1 cellular context compared by ENCODE assay signal in the genomic region with DNA sequence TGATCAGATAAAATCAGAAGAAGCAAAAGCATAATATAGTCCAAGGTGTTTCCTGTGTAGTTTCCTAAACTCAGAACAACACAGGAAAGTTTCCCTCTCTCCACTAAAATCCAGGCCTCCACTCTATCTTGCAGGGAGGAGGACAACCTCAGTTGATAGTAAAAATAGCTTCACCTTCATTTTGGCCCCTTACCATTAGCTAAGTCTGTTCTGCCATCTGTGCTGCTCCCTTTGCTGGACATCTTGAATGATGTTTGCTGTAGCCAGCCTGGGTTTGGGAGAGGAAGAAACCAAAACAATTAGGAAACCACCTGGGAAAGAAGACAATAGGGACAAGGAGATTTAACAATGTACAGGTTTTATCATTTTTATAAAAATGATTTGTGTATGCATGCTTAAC.
TF ChIP-seq lines count a peak whose summit lies in the region.

No MANE protein-coding gene starts in this region.

TF ChIP-seq in WTC11, 78 proteins besides CTCF, POLR2A, EP300 and RAD21 (continued from another document):
- TF ChIP-seq, protein P1, sequence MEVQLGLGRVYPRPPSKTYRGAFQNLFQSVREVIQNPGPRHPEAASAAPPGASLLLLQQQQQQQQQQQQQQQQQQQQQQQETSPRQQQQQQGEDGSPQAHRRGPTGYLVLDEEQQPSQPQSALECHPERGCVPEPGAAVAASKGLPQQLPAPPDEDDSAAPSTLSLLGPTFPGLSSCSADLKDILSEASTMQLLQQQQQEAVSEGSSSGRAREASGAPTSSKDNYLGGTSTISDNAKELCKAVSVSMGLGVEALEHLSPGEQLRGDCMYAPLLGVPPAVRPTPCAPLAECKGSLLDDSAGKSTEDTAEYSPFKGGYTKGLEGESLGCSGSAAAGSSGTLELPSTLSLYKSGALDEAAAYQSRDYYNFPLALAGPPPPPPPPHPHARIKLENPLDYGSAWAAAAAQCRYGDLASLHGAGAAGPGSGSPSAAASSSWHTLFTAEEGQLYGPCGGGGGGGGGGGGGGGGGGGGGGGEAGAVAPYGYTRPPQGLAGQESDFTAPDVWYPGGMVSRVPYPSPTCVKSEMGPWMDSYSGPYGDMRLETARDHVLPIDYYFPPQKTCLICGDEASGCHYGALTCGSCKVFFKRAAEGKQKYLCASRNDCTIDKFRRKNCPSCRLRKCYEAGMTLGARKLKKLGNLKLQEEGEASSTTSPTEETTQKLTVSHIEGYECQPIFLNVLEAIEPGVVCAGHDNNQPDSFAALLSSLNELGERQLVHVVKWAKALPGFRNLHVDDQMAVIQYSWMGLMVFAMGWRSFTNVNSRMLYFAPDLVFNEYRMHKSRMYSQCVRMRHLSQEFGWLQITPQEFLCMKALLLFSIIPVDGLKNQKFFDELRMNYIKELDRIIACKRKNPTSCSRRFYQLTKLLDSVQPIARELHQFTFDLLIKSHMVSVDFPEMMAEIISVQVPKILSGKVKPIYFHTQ (CRISPR knock-in tag; IDR thresholded peaks at IDR 0.05) = no peak
- TF ChIP-seq, protein P2, sequence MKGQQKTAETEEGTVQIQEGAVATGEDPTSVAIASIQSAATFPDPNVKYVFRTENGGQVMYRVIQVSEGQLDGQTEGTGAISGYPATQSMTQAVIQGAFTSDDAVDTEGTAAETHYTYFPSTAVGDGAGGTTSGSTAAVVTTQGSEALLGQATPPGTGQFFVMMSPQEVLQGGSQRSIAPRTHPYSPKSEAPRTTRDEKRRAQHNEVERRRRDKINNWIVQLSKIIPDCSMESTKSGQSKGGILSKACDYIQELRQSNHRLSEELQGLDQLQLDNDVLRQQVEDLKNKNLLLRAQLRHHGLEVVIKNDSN (CRISPR knock-in tag; IDR thresholded peaks at IDR 0.05) = no peak
- TF ChIP-seq, protein P3, sequence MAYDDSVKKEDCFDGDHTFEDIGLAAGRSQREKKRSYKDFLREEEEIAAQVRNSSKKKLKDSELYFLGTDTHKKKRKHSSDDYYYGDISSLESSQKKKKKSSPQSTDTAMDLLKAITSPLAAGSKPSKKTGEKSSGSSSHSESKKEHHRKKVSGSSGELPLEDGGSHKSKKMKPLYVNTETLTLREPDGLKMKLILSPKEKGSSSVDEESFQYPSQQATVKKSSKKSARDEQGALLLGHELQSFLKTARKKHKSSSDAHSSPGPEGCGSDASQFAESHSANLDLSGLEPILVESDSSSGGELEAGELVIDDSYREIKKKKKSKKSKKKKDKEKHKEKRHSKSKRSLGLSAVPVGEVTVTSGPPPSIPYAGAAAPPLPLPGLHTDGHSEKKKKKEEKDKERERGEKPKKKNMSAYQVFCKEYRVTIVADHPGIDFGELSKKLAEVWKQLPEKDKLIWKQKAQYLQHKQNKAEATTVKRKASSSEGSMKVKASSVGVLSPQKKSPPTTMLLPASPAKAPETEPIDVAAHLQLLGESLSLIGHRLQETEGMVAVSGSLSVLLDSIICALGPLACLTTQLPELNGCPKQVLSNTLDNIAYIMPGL (CRISPR knock-in tag; IDR thresholded peaks at IDR 0.05) = no peak
- TF ChIP-seq, protein P4, sequence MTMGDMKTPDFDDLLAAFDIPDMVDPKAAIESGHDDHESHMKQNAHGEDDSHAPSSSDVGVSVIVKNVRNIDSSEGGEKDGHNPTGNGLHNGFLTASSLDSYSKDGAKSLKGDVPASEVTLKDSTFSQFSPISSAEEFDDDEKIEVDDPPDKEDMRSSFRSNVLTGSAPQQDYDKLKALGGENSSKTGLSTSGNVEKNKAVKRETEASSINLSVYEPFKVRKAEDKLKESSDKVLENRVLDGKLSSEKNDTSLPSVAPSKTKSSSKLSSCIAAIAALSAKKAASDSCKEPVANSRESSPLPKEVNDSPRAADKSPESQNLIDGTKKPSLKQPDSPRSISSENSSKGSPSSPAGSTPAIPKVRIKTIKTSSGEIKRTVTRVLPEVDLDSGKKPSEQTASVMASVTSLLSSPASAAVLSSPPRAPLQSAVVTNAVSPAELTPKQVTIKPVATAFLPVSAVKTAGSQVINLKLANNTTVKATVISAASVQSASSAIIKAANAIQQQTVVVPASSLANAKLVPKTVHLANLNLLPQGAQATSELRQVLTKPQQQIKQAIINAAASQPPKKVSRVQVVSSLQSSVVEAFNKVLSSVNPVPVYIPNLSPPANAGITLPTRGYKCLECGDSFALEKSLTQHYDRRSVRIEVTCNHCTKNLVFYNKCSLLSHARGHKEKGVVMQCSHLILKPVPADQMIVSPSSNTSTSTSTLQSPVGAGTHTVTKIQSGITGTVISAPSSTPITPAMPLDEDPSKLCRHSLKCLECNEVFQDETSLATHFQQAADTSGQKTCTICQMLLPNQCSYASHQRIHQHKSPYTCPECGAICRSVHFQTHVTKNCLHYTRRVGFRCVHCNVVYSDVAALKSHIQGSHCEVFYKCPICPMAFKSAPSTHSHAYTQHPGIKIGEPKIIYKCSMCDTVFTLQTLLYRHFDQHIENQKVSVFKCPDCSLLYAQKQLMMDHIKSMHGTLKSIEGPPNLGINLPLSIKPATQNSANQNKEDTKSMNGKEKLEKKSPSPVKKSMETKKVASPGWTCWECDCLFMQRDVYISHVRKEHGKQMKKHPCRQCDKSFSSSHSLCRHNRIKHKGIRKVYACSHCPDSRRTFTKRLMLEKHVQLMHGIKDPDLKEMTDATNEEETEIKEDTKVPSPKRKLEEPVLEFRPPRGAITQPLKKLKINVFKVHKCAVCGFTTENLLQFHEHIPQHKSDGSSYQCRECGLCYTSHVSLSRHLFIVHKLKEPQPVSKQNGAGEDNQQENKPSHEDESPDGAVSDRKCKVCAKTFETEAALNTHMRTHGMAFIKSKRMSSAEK (CRISPR knock-in tag; IDR thresholded peaks at IDR 0.05; ENCODE audit: borderline replicate concordance) = no peak
- TF ChIP-seq EMX1 (CRISPR knock-in tag; IDR thresholded peaks at IDR 0.05) = no peak
- TF ChIP-seq GRHL2 (CRISPR knock-in tag; IDR thresholded peaks at IDR 0.05; ENCODE audit: insufficient replicate concordance, severe bottlenecking) = no peak
- TF ChIP-seq, protein P5, sequence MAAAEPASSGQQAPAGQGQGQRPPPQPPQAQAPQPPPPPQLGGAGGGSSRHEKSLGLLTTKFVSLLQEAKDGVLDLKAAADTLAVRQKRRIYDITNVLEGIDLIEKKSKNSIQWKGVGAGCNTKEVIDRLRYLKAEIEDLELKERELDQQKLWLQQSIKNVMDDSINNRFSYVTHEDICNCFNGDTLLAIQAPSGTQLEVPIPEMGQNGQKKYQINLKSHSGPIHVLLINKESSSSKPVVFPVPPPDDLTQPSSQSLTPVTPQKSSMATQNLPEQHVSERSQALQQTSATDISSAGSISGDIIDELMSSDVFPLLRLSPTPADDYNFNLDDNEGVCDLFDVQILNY (CRISPR knock-in tag; IDR thresholded peaks at IDR 0.05) = no peak
- TF ChIP-seq HMGA2 (CRISPR knock-in tag; IDR thresholded peaks at IDR 0.05) = no peak
- TF ChIP-seq, protein P6, sequence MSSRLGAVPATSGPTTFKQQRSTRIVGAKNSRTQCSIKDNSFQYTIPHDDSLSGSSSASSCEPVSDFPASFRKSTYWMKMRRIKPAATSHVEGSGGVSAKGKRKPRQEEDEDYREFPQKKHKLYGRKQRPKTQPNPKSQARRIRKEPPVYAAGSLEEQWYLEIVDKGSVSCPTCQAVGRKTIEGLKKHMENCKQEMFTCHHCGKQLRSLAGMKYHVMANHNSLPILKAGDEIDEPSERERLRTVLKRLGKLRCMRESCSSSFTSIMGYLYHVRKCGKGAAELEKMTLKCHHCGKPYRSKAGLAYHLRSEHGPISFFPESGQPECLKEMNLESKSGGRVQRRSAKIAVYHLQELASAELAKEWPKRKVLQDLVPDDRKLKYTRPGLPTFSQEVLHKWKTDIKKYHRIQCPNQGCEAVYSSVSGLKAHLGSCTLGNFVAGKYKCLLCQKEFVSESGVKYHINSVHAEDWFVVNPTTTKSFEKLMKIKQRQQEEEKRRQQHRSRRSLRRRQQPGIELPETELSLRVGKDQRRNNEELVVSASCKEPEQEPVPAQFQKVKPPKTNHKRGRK (CRISPR knock-in tag; IDR thresholded peaks at IDR 0.05; ENCODE audit: borderline replicate concordance) = no peak
- TF ChIP-seq SP1 (CRISPR knock-in tag; conservative IDR thresholded peaks at IDR 0.05) = no peak
- TF ChIP-seq ZNF138 (CRISPR knock-in tag; conservative IDR thresholded peaks at IDR 0.05) = no peak
- no peak for TF ChIP-seq TEAD1 (CRISPR knock-in tag; IDR thresholded peaks at IDR 0.05)
- TF ChIP-seq, protein P7, sequence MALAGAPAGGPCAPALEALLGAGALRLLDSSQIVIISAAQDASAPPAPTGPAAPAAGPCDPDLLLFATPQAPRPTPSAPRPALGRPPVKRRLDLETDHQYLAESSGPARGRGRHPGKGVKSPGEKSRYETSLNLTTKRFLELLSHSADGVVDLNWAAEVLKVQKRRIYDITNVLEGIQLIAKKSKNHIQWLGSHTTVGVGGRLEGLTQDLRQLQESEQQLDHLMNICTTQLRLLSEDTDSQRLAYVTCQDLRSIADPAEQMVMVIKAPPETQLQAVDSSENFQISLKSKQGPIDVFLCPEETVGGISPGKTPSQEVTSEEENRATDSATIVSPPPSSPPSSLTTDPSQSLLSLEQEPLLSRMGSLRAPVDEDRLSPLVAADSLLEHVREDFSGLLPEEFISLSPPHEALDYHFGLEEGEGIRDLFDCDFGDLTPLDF (CRISPR knock-in tag; IDR thresholded peaks at IDR 0.05) = no peak
- TF ChIP-seq, protein P8, sequence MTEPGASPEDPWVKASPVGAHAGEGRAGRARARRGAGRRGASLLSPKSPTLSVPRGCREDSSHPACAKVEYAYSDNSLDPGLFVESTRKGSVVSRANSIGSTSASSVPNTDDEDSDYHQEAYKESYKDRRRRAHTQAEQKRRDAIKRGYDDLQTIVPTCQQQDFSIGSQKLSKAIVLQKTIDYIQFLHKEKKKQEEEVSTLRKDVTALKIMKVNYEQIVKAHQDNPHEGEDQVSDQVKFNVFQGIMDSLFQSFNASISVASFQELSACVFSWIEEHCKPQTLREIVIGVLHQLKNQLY (CRISPR knock-in tag; IDR thresholded peaks at IDR 0.05) = no peak
- TF ChIP-seq ZNF317 (CRISPR knock-in tag; IDR thresholded peaks at IDR 0.05; ENCODE audit: borderline replicate concordance, low read depth) = no peak
